ENCODE assay signal across 1 cellular context in the genomic region with DNA sequence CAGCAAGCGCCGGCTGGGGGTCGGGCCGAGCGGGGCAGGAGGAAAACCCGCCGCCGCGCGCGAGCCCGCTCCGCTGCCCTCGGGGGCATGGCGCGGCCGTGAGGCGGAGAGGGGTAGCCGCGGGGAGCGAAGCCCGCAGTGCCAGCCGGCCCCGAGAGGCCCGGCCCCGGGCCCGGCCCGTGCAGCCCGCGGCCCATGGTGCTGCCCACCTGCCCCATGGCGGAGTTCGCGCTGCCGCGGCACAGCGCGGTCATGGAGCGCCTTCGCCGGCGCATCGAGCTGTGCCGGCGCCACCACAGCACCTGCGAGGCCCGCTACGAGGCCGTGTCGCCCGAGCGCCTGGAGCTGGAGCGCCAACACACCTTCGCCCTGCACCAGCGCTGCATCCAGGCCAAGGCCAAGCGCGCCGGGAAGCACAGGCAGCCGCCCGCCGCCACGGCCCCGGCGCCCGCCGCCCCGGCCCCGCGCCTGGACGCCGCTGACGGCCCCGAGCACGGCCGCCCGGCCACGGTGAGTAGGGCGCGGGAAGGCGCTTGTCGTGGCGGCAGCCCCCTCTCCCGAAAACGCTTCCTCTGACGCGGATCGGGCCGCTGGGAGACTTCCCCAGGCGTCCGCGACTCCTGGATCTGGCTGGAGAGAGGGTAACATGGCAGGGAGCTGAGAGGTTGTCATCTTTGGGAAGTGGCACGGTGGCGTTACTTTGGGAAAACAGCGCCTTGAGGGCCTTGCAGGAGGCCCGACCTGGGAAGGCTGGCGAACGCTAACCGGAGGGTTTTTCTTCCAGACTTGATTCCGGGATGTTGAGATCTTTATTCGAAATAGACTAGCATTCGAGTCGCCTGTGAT.
TF ChIP-seq lines count a peak whose summit lies in the region.

No MANE protein-coding gene starts in this region.

TF ChIP-seq in K562, 482 proteins besides CTCF, POLR2A, EP300 and RAD21 (continued from another document):
- TF ChIP-seq GABPB2 (CRISPR knock-in tag; conservative IDR thresholded peaks at IDR 0.05) (no peak), ARID2 (IDR thresholded peaks at IDR 0.05) (no peak), CHCHD3 (CRISPR knock-in tag; IDR thresholded peaks at IDR 0.05) (no peak), NFRKB (IDR thresholded peaks at IDR 0.05; ENCODE audit: low read depth) (0 out of 2 replicates have a peak, but pooled peaks have one; percentile 2), LCOR (CRISPR knock-in tag; IDR thresholded peaks at IDR 0.05) (0 out of 2 replicates have a peak, but pooled peaks have one; percentile 31), ZBTB33 (CRISPR knock-in tag; IDR thresholded peaks at IDR 0.05) (peak; percentile 20; the same call in 1 of the 2 replicates), ILF3 (IDR thresholded peaks at IDR 0.05; ENCODE audit: borderline replicate concordance) (no peak), ZNF175 (CRISPR knock-in tag; IDR thresholded peaks at IDR 0.05; ENCODE audit: low read depth) (no peak), GTF2A2 (tag; IDR thresholded peaks at IDR 0.05) (peak; percentile 68; the same call in 1 of the 2 replicates), FIP1L1 (IDR thresholded peaks at IDR 0.05; ENCODE audit: low read depth, low read length, poor library complexity, severe bottlenecking) (peak; percentile 55), SMARCC2 (IDR thresholded peaks at IDR 0.05; ENCODE audit: low read depth) (no peak), KLF6 (CRISPR knock-in tag; IDR thresholded peaks at IDR 0.05; ENCODE audit: borderline replicate concordance) (no peak), NFIC (IDR thresholded peaks at IDR 0.05) (0 out of 2 replicates have a peak, but pooled peaks have one; percentile 1), NBN (IDR thresholded peaks at IDR 0.05; ENCODE audit: low read depth) (no peak), RBBP5 (IDR thresholded peaks at IDR 0.05; ENCODE audit: borderline replicate concordance, insufficient read depth, low read length, poor library complexity, severe bottlenecking) (peak; percentile 96), ZNF274 (IDR thresholded peaks at IDR 0.05; ENCODE audit: borderline replicate concordance, low read depth, low read length) (no peak), NEUROD1 (IDR thresholded peaks at IDR 0.05; ENCODE audit: borderline replicate concordance, low read depth, low read length, partially characterized antibody) (no peak), BHLHE40 (IDR thresholded peaks at IDR 0.05; ENCODE audit: low read length) (no peak), SRF (CRISPR knock-in tag; IDR thresholded peaks at IDR 0.05) (no peak), ZNF263 (CRISPR knock-in tag; IDR thresholded peaks at IDR 0.05; ENCODE audit: borderline replicate concordance) (no peak), FOSL1 (tag; conservative IDR thresholded peaks at IDR 0.05) (no peak), YY1 (IDR thresholded peaks at IDR 0.05; ENCODE audit: borderline replicate concordance in 1 of 3, control insufficient read depth in 1 of 3, extremely low read depth in 1 of 3, insufficient read depth in 3 of 3, insufficient read length in 1 of 3, insufficient replicate concordance in 2 of 3, low read depth in 1 of 3, low read length in 2 of 3) (peak in 1 of 3 experiments; percentile 5), SP2 (IDR thresholded peaks at IDR 0.05; ENCODE audit: extremely low read depth, low read depth, low read length, poor library complexity, severe bottlenecking) (no peak), ETV6 (IDR thresholded peaks at IDR 0.05; ENCODE audit: borderline replicate concordance in 1 of 2, low read depth in 2 of 2, low read length in 1 of 2) (no peak), ETV6 (CRISPR knock-in tag; IDR thresholded peaks at IDR 0.05; ENCODE audit: borderline replicate concordance) (no peak), ZBTB34 (CRISPR knock-in tag; IDR thresholded peaks at IDR 0.05) (no peak), ZNF184 (CRISPR knock-in tag; IDR thresholded peaks at IDR 0.05) (no peak), TAF15 (IDR thresholded peaks at IDR 0.05; ENCODE audit: low read depth, low read length) (no peak), HDAC8 (tag; IDR thresholded peaks at IDR 0.05) (no peak), ETS2 (tag; IDR thresholded peaks at IDR 0.05; ENCODE audit: borderline replicate concordance, poor library complexity, severe bottlenecking) (no peak)
